Comparison of ENCODE assay signal across 9 cellular contexts in the genomic region with DNA sequence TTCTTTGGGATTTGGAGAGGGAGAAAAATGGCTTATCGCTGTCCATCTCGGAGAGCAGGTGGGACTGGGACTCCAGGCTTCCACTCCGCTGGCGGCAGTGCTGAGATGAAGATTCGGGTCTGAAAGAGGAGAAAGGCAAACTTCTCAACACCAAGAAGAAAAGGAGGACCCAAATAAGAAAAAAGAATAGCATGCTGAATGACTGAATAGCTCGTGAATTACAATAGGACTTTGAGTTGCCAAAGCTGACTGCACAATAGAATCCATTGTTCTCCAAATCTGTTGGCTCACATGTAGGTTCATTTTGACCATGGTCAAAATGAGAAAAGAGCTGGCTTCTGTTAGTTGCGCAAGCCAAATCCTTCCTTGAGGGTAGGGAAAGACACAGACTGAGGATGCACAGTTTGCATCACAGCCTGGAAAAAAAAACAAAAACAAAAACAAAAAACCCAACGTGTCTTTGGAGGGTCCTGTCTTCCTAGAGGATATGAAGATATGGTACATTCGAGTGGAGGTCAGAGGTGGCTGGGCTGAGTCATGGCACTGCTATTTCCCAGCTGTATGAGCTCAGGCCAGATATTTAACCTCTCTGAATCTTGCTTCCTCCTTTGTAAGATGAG. TPM values are rescaled to one million over a fixed set of nuclear protein-coding genes. Genes with fewer than 3 reads are reported as not detected.
A peak's percentile ranks its signal among the peaks of the same experiment; 100 is the strongest.
DNase-seq lines count a peak whose midpoint lies in the region; ATAC-seq and TF ChIP-seq lines count a peak whose summit lies in the region.
"Had no signal": no experiment of that assay in that cellular context is flagged by ENCODE, and none has a peak within 500 bp of the region (broad histone marks: within the 10 kb centered on the region; RNA-seq: fewer than 3 reads in every experiment).

No MANE protein-coding gene starts in this region.

- H3K36me3 ChIP-seq in HUES64 (ENCODE audit: insufficient read depth, low read length): peaks cover 10% of the 10 kb centered on the region; the same call in 1 of the 2 replicates
- H3K36me3 ChIP-seq in breast epithelium: peaks cover 9% of the 10 kb centered on the region
- H3K36me3 ChIP-seq in uterus: no peaks in the 10 kb centered on the region

- no peaks in the 10 kb centered on the region for H3K9me3 Mint-ChIP-seq in T-helper 2 cell treated with Interferon-gamma antibody and Interleukin-4, amounts not matched to agents 5 μg/mL and 100 μg/mL, for 36 hours

- H3K27me3 ChIP-seq in HUES64 (ENCODE audit: insufficient read depth, low read length): no peaks in the 10 kb centered on the region
- H3K27me3 ChIP-seq in breast epithelium: no peaks in the 10 kb centered on the region
- H3K27me3 ChIP-seq in uterus: no peaks in the 10 kb centered on the region

- no peak for ATAC-seq in GM18502 (IDR thresholded peaks at IDR 0.05; ENCODE audit: poor library complexity, unreplicated experiment)

- WGBS in HUES64: 70% methylated on average over 9 of the region's 9 CpGs

- peaks cover 53% of the 10 kb centered on the region for H3K36me3 Mint-ChIP-seq in T-helper 2 cell treated with Interferon-gamma antibody and Interleukin-4, amounts not matched to agents 5 μg/mL and 100 μg/mL, for 36 hours (ENCODE audit: low read depth)

- no peaks in the 10 kb centered on the region for H3K27me3 Mint-ChIP-seq in T-helper 2 cell treated with Interferon-gamma antibody and Interleukin-4, amounts not matched to agents 5 μg/mL and 100 μg/mL, for 36 hours (ENCODE audit: low read depth)

- TF ChIP-seq POLR2A in breast epithelium (IDR thresholded peaks at IDR 0.05) (no peak), uterus (IDR thresholded peaks at IDR 0.05) (no peak)

- no peak for DNase-seq in breast epithelium (ENCODE audit: low spot score in 2 of 2)
- peak; percentile 83 for DNase-seq in iris pigment epithelial cell (ENCODE audit: low read depth)
- DNase-seq in superior temporal gyrus (ENCODE audit: extremely low spot score): peak; percentile 94
- no peak for DNase-seq in T-helper 2 cell treated with Interferon-gamma antibody and Interleukin-4, amounts not matched to agents 5 μg/mL and 100 μg/mL, for 36 hours (ENCODE audit: low spot score)
- no peak for DNase-seq in uterus
- DNase-seq: activated naive CD4-positive, alpha-beta T cell treated with Interleukin-2 at 50 U/mL for 16 hours; stimulated activated CD4-positive, alpha-beta T cell treated with anti-CD3 and anti-CD28 coated beads, Interleukin-2, amount 100 ng/mL, for 24 hours had no signal

- H3K4me1 Mint-ChIP-seq in T-helper 2 cell treated with Interferon-gamma antibody and Interleukin-4, amounts not matched to agents 5 μg/mL and 100 μg/mL, for 36 hours (ENCODE audit: low read depth): peaks cover 15% of the 10 kb centered on the region

- peak overlapping the region; percentile 63; the same call in 1 of the 2 replicates for H3K27ac ChIP-seq in HUES64 (ENCODE audit: low read depth, low read length)
- H3K27ac ChIP-seq in breast epithelium: peak overlapping the region; percentile 44 to 68
- H3K27ac ChIP-seq in uterus: no peak overlapping the region

- intact Hi-C loops in breast epithelium (cut with DNase I; ENCODE audit: low total_unique reads): no loop called here
- intact Hi-C loops in uterus (cut with DNase I; ENCODE audit: low total_unique reads): no loop called here

- no peak overlapping the region for H3K27ac Mint-ChIP-seq in T-helper 2 cell treated with Interferon-gamma antibody and Interleukin-4, amounts not matched to agents 5 μg/mL and 100 μg/mL, for 36 hours

- no peak overlapping the region for H3K9ac ChIP-seq in HUES64 (ENCODE audit: low read depth, low read length)

- H3K4me3 ChIP-seq in HUES64 (ENCODE audit: low read length) (no peak overlapping the region), breast epithelium (no peak overlapping the region), uterus (no peak overlapping the region)

- H3K9me3 ChIP-seq in HUES64 (ENCODE audit: insufficient read depth, low read depth, low read length) (no peaks in the 10 kb centered on the region), breast epithelium (no peaks in the 10 kb centered on the region), uterus (no peaks in the 10 kb centered on the region)

- no peak for TF ChIP-seq CTCF in breast epithelium (IDR thresholded peaks at IDR 0.05)
- TF ChIP-seq CTCF in uterus (IDR thresholded peaks at IDR 0.05): no peak

- H3K4me1 ChIP-seq in HUES64 (ENCODE audit: insufficient read depth, low read length) (peaks cover 19% of the 10 kb centered on the region), breast epithelium (peaks cover 0 to 13% of the 10 kb centered on the region in 2 donors), uterus (no peaks in the 10 kb centered on the region)

- H3K4me3 Mint-ChIP-seq in T-helper 2 cell treated with Interferon-gamma antibody and Interleukin-4, amounts not matched to agents 5 μg/mL and 100 μg/mL, for 36 hours: no peak overlapping the region

RNA-seq across cellular contexts. Expression of a gene that starts 59.3 kb away (rescaled TPM):
- not detected for polyA plus RNA-seq in HUES64 (2013, experiment 1 of 2)
- not detected for polyA plus RNA-seq in HUES64 (2013, experiment 2 of 2)
- total RNA-seq in breast epithelium (not detected), uterus (under 1 TPM in 1 of 4 donors, not detected in 3; 0.24 TPM)

Comparison
In these comparisons a context has a peak if more than half of its experiments do, and no peak if none do; other contexts are left out.
1. H3K27ac ChIP-seq: peak in HUES64 (single experiment) and breast epithelium (2 of 2); none in uterus (0 of 2).
2. DNase-seq: peak in iris pigment epithelial cell (single experiment) and superior temporal gyrus (single experiment); none in breast epithelium (0 of 2), T-helper 2 cell treated with Interferon-gamma antibody and Interleukin-4, amounts not matched to agents 5 μg/mL and 100 μg/mL, for 36 hours (single experiment) and uterus (0 of 2).